Comparison of ENCODE assay signal across 18 cellular contexts in genomic region chr10:52064084-52064845, GRCh38.
"Had no signal": no experiment of that assay in that cellular context is flagged by ENCODE, and none has a peak within 500 bp of the region (broad histone marks: within the 10 kb centered on the region; RNA-seq: fewer than 3 reads in every experiment).

No MANE protein-coding gene starts in this region.

- H3K4me3 Mint-ChIP-seq: activated CD4-positive, alpha-beta memory T cell treated with anti-CD3 and anti-CD28 coated beads, Interleukin-2, amount 10 ng/mL, durations not matched to agents 7 days and 5 days; activated CD4-positive, alpha-beta T cell treated with anti-CD3 and anti-CD28 coated beads for 36 hours; activated T-cell treated with anti-CD3 and anti-CD28 coated beads, Interleukin-2, amount 50 U/mL, for 24 hours; naive thymus-derived CD8-positive, alpha-beta T cell; T-helper 2 cell treated with Interferon-gamma antibody and Interleukin-4, amounts not matched to agents 5 μg/mL and 100 μg/mL, for 36 hours had no signal

- H3K27ac ChIP-seq: coronary artery, parathyroid adenoma, SK-N-MC, stomach had no signal

- H3K36me3 Mint-ChIP-seq: naive thymus-derived CD8-positive, alpha-beta T cell had no signal

- DNase-seq: activated CD4-positive, alpha-beta memory T cell treated with anti-CD3 and anti-CD28 coated beads, Interleukin-2, amount 10 ng/mL, durations not matched to agents 7 days and 5 days; activated CD4-positive, alpha-beta T cell treated with anti-CD3 and anti-CD28 coated beads for 36 hours; activated naive CD4-positive, alpha-beta T cell treated with Interleukin-2 at 50 U/mL for 16 hours; activated T-cell treated with anti-CD3 and anti-CD28 coated beads, Interleukin-2, amount 50 U/mL, for 24 hours; foreskin melanocyte; kidney glomerular epithelial cell; stimulated activated CD4-positive, alpha-beta T cell treated with anti-CD3 and anti-CD28 coated beads, Interleukin-12 subunit alpha, Interleukin-12 subunit beta, amount 100 ng/mL, for 4 hours; stimulated activated CD4-positive, alpha-beta T cell treated with anti-CD3 and anti-CD28 coated beads, Interleukin-1b, Interleukin-23, amount 100 ng/mL, for 48 hours; stimulated activated CD8-positive, alpha-beta memory T cell treated with anti-CD3 and anti-CD28 coated beads, Interleukin-4, amount 100 ng/mL, for 48 hours; stomach; trophoblast cell had no signal

- H3K4me1 Mint-ChIP-seq: activated CD4-positive, alpha-beta memory T cell treated with anti-CD3 and anti-CD28 coated beads, Interleukin-2, amount 10 ng/mL, durations not matched to agents 7 days and 5 days; activated CD4-positive, alpha-beta T cell treated with anti-CD3 and anti-CD28 coated beads for 36 hours; naive thymus-derived CD8-positive, alpha-beta T cell had no signal

- H3K27ac Mint-ChIP-seq: activated CD4-positive, alpha-beta memory T cell treated with anti-CD3 and anti-CD28 coated beads, Interleukin-2, amount 10 ng/mL, durations not matched to agents 7 days and 5 days; activated CD4-positive, alpha-beta T cell treated with anti-CD3 and anti-CD28 coated beads for 36 hours; activated T-cell treated with anti-CD3 and anti-CD28 coated beads, Interleukin-2, amount 50 U/mL, for 24 hours; activated T-helper 2 cell treated with anti-CD3 and anti-CD28 coated beads, Interferon-gamma antibody, Interleukin-2, Interleukin-4, amounts not matched to agents 10 μg/mL and 5 μg/mL and 100 μg/mL, durations not matched to agents 14 hours and 24 hours and 36 hours; naive thymus-derived CD8-positive, alpha-beta T cell; T-helper 2 cell treated with Interferon-gamma antibody and Interleukin-4, amounts not matched to agents 5 μg/mL and 100 μg/mL, for 36 hours had no signal

- H3K4me3 ChIP-seq: ascending aorta, coronary artery, SK-N-MC, stomach had no signal

- H3K27me3 ChIP-seq: ascending aorta, stomach had no signal

- ATAC-seq: activated CD4-positive, alpha-beta T cell treated with anti-CD3 and anti-CD28 coated beads for 36 hours; naive thymus-derived CD8-positive, alpha-beta T cell had no signal

- H3K4me1 ChIP-seq: ascending aorta, parathyroid adenoma, stomach had no signal

- H3K27me3 Mint-ChIP-seq: activated CD4-positive, alpha-beta memory T cell treated with anti-CD3 and anti-CD28 coated beads, Interleukin-2, amount 10 ng/mL, durations not matched to agents 7 days and 5 days; activated CD4-positive, alpha-beta T cell treated with anti-CD3 and anti-CD28 coated beads for 36 hours; activated T-cell treated with anti-CD3 and anti-CD28 coated beads, Interleukin-2, amount 50 U/mL, for 24 hours had no signal

- H3K9me3 Mint-ChIP-seq: activated T-helper 2 cell treated with anti-CD3 and anti-CD28 coated beads, Interferon-gamma antibody, Interleukin-2, Interleukin-4, amounts not matched to agents 10 μg/mL and 5 μg/mL and 100 μg/mL, durations not matched to agents 14 hours and 24 hours and 36 hours had no signal

- H3K9me3 ChIP-seq: ascending aorta, stomach had no signal
